In genomic region chr13:27432612-27433210, GRCh38 we compare ENCODE assay signal across 1 cellular context.
TF ChIP-seq lines count a peak whose summit lies in the region.

No MANE protein-coding gene starts in this region.

TF ChIP-seq in HepG2, 621 proteins besides CTCF, POLR2A, EP300 and RAD21:
- no peak for TF ChIP-seq TERF1 (CRISPR knock-in tag; IDR thresholded peaks at IDR 0.05)
- no peak for TF ChIP-seq ZNF441 (CRISPR knock-in tag; IDR thresholded peaks at IDR 0.05; ENCODE audit: borderline replicate concordance)
- no peak for TF ChIP-seq ZNF574 (CRISPR knock-in tag; IDR thresholded peaks at IDR 0.05)
- no peak for TF ChIP-seq ZNF546 (CRISPR knock-in tag; conservative IDR thresholded peaks at IDR 0.05)
- TF ChIP-seq USF2 (IDR thresholded peaks at IDR 0.05; ENCODE audit: low read depth, low read length): no peak
- TF ChIP-seq USF2 (CRISPR knock-in tag; IDR thresholded peaks at IDR 0.05; ENCODE audit: borderline replicate concordance): no peak
- TF ChIP-seq, protein P1, sequence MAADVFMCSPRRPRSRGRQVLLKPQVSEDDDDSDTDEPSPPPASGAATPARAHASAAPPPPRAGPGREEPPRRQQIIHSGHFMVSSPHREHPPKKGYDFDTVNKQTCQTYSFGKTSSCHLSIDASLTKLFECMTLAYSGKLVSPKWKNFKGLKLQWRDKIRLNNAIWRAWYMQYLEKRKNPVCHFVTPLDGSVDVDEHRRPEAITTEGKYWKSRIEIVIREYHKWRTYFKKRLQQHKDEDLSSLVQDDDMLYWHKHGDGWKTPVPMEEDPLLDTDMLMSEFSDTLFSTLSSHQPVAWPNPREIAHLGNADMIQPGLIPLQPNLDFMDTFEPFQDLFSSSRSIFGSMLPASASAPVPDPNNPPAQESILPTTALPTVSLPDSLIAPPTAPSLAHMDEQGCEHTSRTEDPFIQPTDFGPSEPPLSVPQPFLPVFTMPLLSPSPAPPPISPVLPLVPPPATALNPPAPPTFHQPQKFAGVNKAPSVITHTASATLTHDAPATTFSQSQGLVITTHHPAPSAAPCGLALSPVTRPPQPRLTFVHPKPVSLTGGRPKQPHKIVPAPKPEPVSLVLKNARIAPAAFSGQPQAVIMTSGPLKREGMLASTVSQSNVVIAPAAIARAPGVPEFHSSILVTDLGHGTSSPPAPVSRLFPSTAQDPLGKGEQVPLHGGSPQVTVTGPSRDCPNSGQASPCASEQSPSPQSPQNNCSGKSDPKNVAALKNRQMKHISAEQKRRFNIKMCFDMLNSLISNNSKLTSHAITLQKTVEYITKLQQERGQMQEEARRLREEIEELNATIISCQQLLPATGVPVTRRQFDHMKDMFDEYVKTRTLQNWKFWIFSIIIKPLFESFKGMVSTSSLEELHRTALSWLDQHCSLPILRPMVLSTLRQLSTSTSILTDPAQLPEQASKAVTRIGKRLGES (CRISPR knock-in tag; IDR thresholded peaks at IDR 0.05; ENCODE audit: borderline replicate concordance): no peak
- TF ChIP-seq ZNF660 (CRISPR knock-in tag; IDR thresholded peaks at IDR 0.05; ENCODE audit: borderline replicate concordance, low read depth): no peak
- no peak for TF ChIP-seq MZF1 (CRISPR knock-in tag; IDR thresholded peaks at IDR 0.05; ENCODE audit: borderline replicate concordance)
- no peak for TF ChIP-seq MTA1 (CRISPR knock-in tag; IDR thresholded peaks at IDR 0.05; ENCODE audit: borderline replicate concordance)
- no peak for TF ChIP-seq HMGA1 (CRISPR knock-in tag; conservative IDR thresholded peaks at IDR 0.05)
- no peak for TF ChIP-seq RBM39 (IDR thresholded peaks at IDR 0.05; ENCODE audit: low read depth, low read length, poor library complexity, severe bottlenecking)
- no peak for TF ChIP-seq ZNF24 (IDR thresholded peaks at IDR 0.05)
- no peak for TF ChIP-seq RNF2 (conservative IDR thresholded peaks at IDR 0.05; ENCODE audit: low read depth)
- TF ChIP-seq ZNF256 (CRISPR knock-in tag; conservative IDR thresholded peaks at IDR 0.05): no peak
- no peak for TF ChIP-seq MED8 (CRISPR knock-in tag; IDR thresholded peaks at IDR 0.05; ENCODE audit: insufficient replicate concordance)
- no peak for TF ChIP-seq MTA3 (CRISPR knock-in tag; IDR thresholded peaks at IDR 0.05)
